In genomic region chr1:209803568-209803967, GRCh38 we compare ENCODE assay signal across 20 cellular contexts. TPM values are rescaled to one million over a fixed set of nuclear protein-coding genes. Genes with fewer than 3 reads are reported as not detected.
DNase-seq lines count a peak whose midpoint lies in the region; ATAC-seq, FAIRE-seq and TF ChIP-seq lines count a peak whose summit lies in the region.
"Had no signal": no experiment of that assay in that cellular context is flagged by ENCODE, and none has a peak within 500 bp of the region (broad histone marks: within the 10 kb centered on the region; RNA-seq: fewer than 3 reads in every experiment).

No MANE protein-coding gene starts in this region.

- POLR2A ChIA-PET in PC-9 (lab: Charles Lee; ENCODE audit: unreplicated experiment), result no interaction called here

- H3K36me3 ChIP-seq in PC-9 (ENCODE audit: low read depth) (no peaks in the 10 kb centered on the region; the same call in 1 of the 2 replicates), bronchial epithelial cell (ENCODE audit: control insufficient read depth, insufficient read depth, low read length) (peaks cover 37% of the 10 kb centered on the region), hepatocyte (replicated peaks; ENCODE audit: insufficient read depth, low read depth) (no peaks in the 10 kb centered on the region), stomach (peaks cover 0 to 11% (median 6%) of the 10 kb centered on the region in 4 donors)
- H3K36me3 ChIP-seq: HAP-1, SJCRH30 had no signal

- no peaks in the 10 kb centered on the region for H3K9me2 ChIP-seq in PC-9 (ENCODE audit: insufficient read depth)
- no peaks in the 10 kb centered on the region for H3K9me2 ChIP-seq in hepatocyte (replicated peaks; ENCODE audit: insufficient read depth)

- DNase-seq in PC-9, result no peak
- no peak for DNase-seq in bronchial epithelial cell (ENCODE audit: low read depth)
- no peak for DNase-seq in hepatocyte (ENCODE audit: low spot score)
- no peak for DNase-seq in stomach
- no peak for DNase-seq in right cardiac atrium
- DNase-seq in ACHN, result no peak
- no peak for DNase-seq in GM19239 (ENCODE audit: insufficient read length, low spot score)
- DNase-seq: CD4-positive, alpha-beta T cell; IMR-90; NCI-H1417; NCI-H187 treated with DMSO at 0.1 percent for 48 hours; NCI-H2171 treated with DMSO at 0.1 percent for 48 hours; NCI-H748 treated with DMSO at 0.1 percent for 48 hours; OCI-M1; SJCRH30 had no signal

- TF ChIP-seq EP300 in stomach (IDR thresholded peaks at IDR 0.05), result no peak

- H3K4me2 ChIP-seq in PC-9 (0 out of 2 replicates have a peak overlapping the region, but pooled peaks have one; percentile 82), hepatocyte (peak overlapping the region; percentile 74)

- H3K4me3 ChIP-seq in PC-9, result no peak overlapping the region
- H3K4me3 ChIP-seq in bronchial epithelial cell (ENCODE audit: low read depth, low read length), result peak overlapping the region; percentile 95
- H3K4me3 ChIP-seq in hepatocyte, result no peak overlapping the region
- peak overlapping the region in 1 of 4 donors; percentile 51 for H3K4me3 ChIP-seq in stomach
- no peak overlapping the region for H3K4me3 ChIP-seq in right cardiac atrium (ENCODE audit: low read length)
- H3K4me3 ChIP-seq: HAP-1, SJCRH30 had no signal

- H3K27me3 ChIP-seq in PC-9 (ENCODE audit: insufficient read depth, low read depth) (no peaks in the 10 kb centered on the region), bronchial epithelial cell (ENCODE audit: control insufficient read depth, insufficient read depth, low read length) (no peaks in the 10 kb centered on the region), hepatocyte (no peaks in the 10 kb centered on the region), stomach (peaks cover 0 to 13% (median 4%) of the 10 kb centered on the region in 3 donors), right cardiac atrium (ENCODE audit: control insufficient read depth, insufficient read depth) (no peaks in the 10 kb centered on the region)
- H3K27me3 ChIP-seq: SJCRH30 had no signal

- no peak for ATAC-seq in right cardiac atrium

- peaks cover 19% of the 10 kb centered on the region; the same call in 1 of the 2 replicates for H3F3A ChIP-seq in PC-9 (ENCODE audit: insufficient read depth, low read depth)

- H2AFZ ChIP-seq in PC-9, result no peak overlapping the region
- no peak overlapping the region for H2AFZ ChIP-seq in hepatocyte

- H3K9me3 ChIP-seq in PC-9 (ENCODE audit: insufficient read depth, low read depth) (no peaks in the 10 kb centered on the region), hepatocyte (ENCODE audit: low read depth) (no peaks in the 10 kb centered on the region), stomach (no peaks in the 10 kb centered on the region), right cardiac atrium (ENCODE audit: control insufficient read depth, low read length) (no peaks in the 10 kb centered on the region)
- H3K9me3 ChIP-seq: HAP-1, SJCRH30 had no signal

- H3K79me2 ChIP-seq in PC-9 (ENCODE audit: low read depth) (peaks cover 38% of the 10 kb centered on the region), hepatocyte (peaks cover 66% of the 10 kb centered on the region)

- H3K4me1 ChIP-seq in PC-9 (replicated peaks; ENCODE audit: insufficient read depth) (peaks cover 40% of the 10 kb centered on the region), hepatocyte (ENCODE audit: insufficient read depth) (peaks cover 7% of the 10 kb centered on the region), stomach (peaks cover 10 to 51% (median 29%) of the 10 kb centered on the region in 4 donors), right cardiac atrium (ENCODE audit: control insufficient read depth, insufficient read depth, low read length) (peaks cover 4% of the 10 kb centered on the region)
- H3K4me1 ChIP-seq: HAP-1 had no signal

- TF ChIP-seq POLR2A in stomach (IDR thresholded peaks at IDR 0.05), result no peak

- H3K27ac ChIP-seq in PC-9, result no peak overlapping the region
- H3K27ac ChIP-seq in hepatocyte, result no peak overlapping the region
- peak overlapping the region; percentile 26 to 89 (median 74) for H3K27ac ChIP-seq in stomach
- H3K27ac ChIP-seq in right cardiac atrium (ENCODE audit: low read length), result no peak overlapping the region
- H3K27ac ChIP-seq: RWPE1, SJCRH30 had no signal

- in situ Hi-C loops in ACHN (cut with HindIII; ENCODE audit: low pct_ligation_motif_present, low pct_unique_long_range_greater_than_20kb, low sequenced_read_pairs), result no loop called here

- peak; percentile 92 for FAIRE-seq in bronchial epithelial cell (lab: Jason Lieb, UNC)
- no peak for FAIRE-seq in GM19239 (lab: Jason Lieb, UNC)

- CTCF ChIA-PET in PC-9 (lab: Charles Lee), result interaction anchor here (0.5 kb wide), 1 partner anchor 71 kb away, joined by 3 read pairs; no protein-coding TSS in a partner anchor

- WGBS in hepatocyte (ENCODE audit: low lambda C conversion rate, missing lambda C conversion rate), result 100% methylated on average over 1 of the region's 1 CpG
- WGBS in stomach, 5 donors, result 41 to 78% (median 53%) methylated on average over 1 of the region's 1 CpG
- 84% methylated on average over 1 of the region's 1 CpG for WGBS in right cardiac atrium

- TF ChIP-seq CTCF in PC-9 (conservative IDR thresholded peaks at IDR 0.05) (no peak), bronchial epithelial cell (IDR thresholded peaks at IDR 0.05; ENCODE audit: insufficient read depth, low read length, severe bottlenecking) (no peak), hepatocyte (IDR thresholded peaks at IDR 0.05; ENCODE audit: poor library complexity) (no peak), stomach (IDR thresholded peaks at IDR 0.05) (no peak)

- intact Hi-C loops in PC-9 (cut with micrococcal nuclease; ENCODE audit: unreplicated experiment), result loop anchor here (5.0 kb wide), 1 partner anchor 39 kb away; no protein-coding TSS in a partner anchor
- intact Hi-C loops in stomach (cut with DNase I; ENCODE audit: low total_unique reads), result no loop called here
- intact Hi-C loops in right cardiac atrium (cut with DNase I), result no loop called here

- H4K20me1 ChIP-seq in PC-9 (ENCODE audit: insufficient read depth), result no peaks in the 10 kb centered on the region; the same call in 1 of the 2 replicates
- peaks cover 7% of the 10 kb centered on the region for H4K20me1 ChIP-seq in hepatocyte (ENCODE audit: insufficient read depth, poor library complexity, severe bottlenecking)

- no TSS peak for BruUV-seq in PC-9 (replicated peaks; lab: Mats Ljungman, UMichigan)

RNA-seq across cellular contexts. Expression of gene IRF6, which starts 2.4 kb away (rescaled TPM):
- total RNA-seq in PC-9 (2021), result 46.5 and 50.9 TPM in 2 replicates
- 175 and 226 TPM in 2 replicates for total RNA-seq in bronchial epithelial cell
- total RNA-seq in hepatocyte, result 34.2 and 35.3 TPM in 2 replicates
- polyA plus RNA-seq in hepatocyte, result 21.3 and 31.0 TPM in 2 replicates
- total RNA-seq in stomach, result 10 to 100 TPM; 11.6 to 64.8 (median 33.5) TPM
- polyA plus RNA-seq in stomach, result 10 to 100 TPM; 19.5 to 27.8 (median 25.2) TPM
- 10 to 100 TPM; 27.7 to 45.4 (median 36.4) TPM for total RNA-seq in right cardiac atrium
- polyA plus RNA-seq in right cardiac atrium, result 22.6 TPM
- total RNA-seq: LHCN-M2, SJCRH30 had no signal

RNA-seq across cellular contexts. Expression of gene C1orf74, which starts 19.2 kb away (rescaled TPM):
- total RNA-seq in PC-9 (2021) (4.1 and 5.0 TPM in 2 replicates), bronchial epithelial cell (6.8 and 11.6 TPM in 2 replicates), hepatocyte (3.3 and 3.8 TPM in 2 replicates), stomach (1 to 10 TPM in 2 of 5 donors, under 1 TPM in 2, not detected in 1; 0.72 to 3.6 (median 2.0) TPM), right cardiac atrium (1 to 10 TPM; 1.9 to 3.3 (median 2.8) TPM)
- polyA plus RNA-seq in hepatocyte (2.2 and 2.7 TPM in 2 replicates), stomach (1 to 10 TPM; 1.3 to 1.8 (median 1.5) TPM), right cardiac atrium (1.4 TPM)

RNA-seq across cellular contexts. Expression of gene UTP25, which starts 24.2 kb away (rescaled TPM):
- total RNA-seq in PC-9 (2021), result 8.2 and 9.3 TPM in 2 replicates
- total RNA-seq in bronchial epithelial cell, result 2.9 and 6.3 TPM in 2 replicates
- 8.0 and 8.3 TPM in 2 replicates for total RNA-seq in hepatocyte
- 3.2 and 5.2 TPM in 2 replicates for polyA plus RNA-seq in hepatocyte
- total RNA-seq in stomach, result 10 to 100 TPM in 1 of 5 donors, 1 to 10 TPM in 4; 1.4 to 10.6 (median 3.1) TPM
- polyA plus RNA-seq in stomach, result 1 to 10 TPM; 1.1 to 2.1 (median 1.9) TPM
- 1 to 10 TPM; 2.3 to 3.1 (median 3.0) TPM for total RNA-seq in right cardiac atrium
- 1.2 TPM for polyA plus RNA-seq in right cardiac atrium

RNA-seq across cellular contexts. Expression of gene TRAF3IP3, which starts 47.7 kb away (rescaled TPM):
- total RNA-seq in PC-9 (2021) (not detected in 2 replicates), bronchial epithelial cell (not detected in 2 replicates), hepatocyte (0.13 and 0.20 TPM in 2 replicates), stomach (1 to 10 TPM in 4 of 5 donors, not detected in 1; 2.2 to 9.6 (median 3.4) TPM), right cardiac atrium (1 to 10 TPM in 3 of 4 donors, under 1 TPM in 1; 0.91 to 2.7 (median 1.4) TPM)
- polyA plus RNA-seq in hepatocyte (0.16 TPM in 1 of 2 replicates, not detected in the other), stomach (1 to 10 TPM; 2.2 to 6.7 (median 2.6) TPM), right cardiac atrium (0.63 TPM)
- total RNA-seq: HT-29, LHCN-M2, NCI-H460 had no signal

Comparison
In these comparisons a context has a peak if more than half of its experiments do, and no peak if none do; other contexts are left out.
1. H3K27ac ChIP-seq: peak in stomach (5 of 5); none in PC-9 (single experiment), hepatocyte (single experiment) and right cardiac atrium (single experiment).